8 cellular contexts compared by ENCODE assay signal in the genomic region with DNA sequence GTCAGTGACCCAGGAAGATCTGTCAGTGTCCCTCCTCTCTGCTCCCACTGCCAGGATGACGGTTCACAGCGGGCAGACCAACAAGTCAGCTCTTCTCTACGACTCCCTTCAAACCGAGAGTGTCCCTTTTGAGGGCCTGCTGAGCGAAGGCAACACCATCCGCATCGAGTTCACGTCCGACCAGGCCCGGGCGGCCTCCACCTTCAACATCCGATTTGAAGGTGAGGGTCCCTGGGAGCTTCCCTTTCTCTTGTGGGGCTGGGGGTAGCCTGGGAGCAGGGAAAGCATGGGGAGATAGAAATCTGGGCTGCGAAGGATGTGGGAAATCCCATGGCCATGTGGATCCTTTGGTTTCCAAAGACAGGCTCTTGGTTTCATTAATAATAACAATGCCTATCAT.
"Had no signal": no experiment of that assay in that cellular context is flagged by ENCODE, and none has a peak within 500 bp of the region (broad histone marks: within the 10 kb centered on the region; RNA-seq: fewer than 3 reads in every experiment).

No MANE protein-coding gene starts in this region.

- ATAC-seq: GM12878 had no signal

- FAIRE-seq: G401.6, GM12878, GM12891, GM12892, GM18507, GM19239 had no signal

- DNase-seq: GDM1, GF-D8 had no signal

- H3K4me3 ChIP-seq: GM12878 had no signal
